ENCODE assay signal across 14 cellular contexts in genomic region chr2:172440795-172441194, GRCh38. TPM values are rescaled to one million over a fixed set of nuclear protein-coding genes. Genes with fewer than 3 reads are reported as not detected.
A peak's percentile ranks its signal among the peaks of the same experiment; 100 is the strongest.
DNase-seq lines count a peak whose midpoint lies in the region; ATAC-seq and TF ChIP-seq lines count a peak whose summit lies in the region.
"Had no signal": no experiment of that assay in that cellular context is flagged by ENCODE, and none has a peak within 500 bp of the region (broad histone marks: within the 10 kb centered on the region; RNA-seq: fewer than 3 reads in every experiment).

No MANE protein-coding gene starts in this region.

- peaks cover 45% of the 10 kb centered on the region for H3K4me1 Mint-ChIP-seq in CD8-positive, alpha-beta T cell (ENCODE audit: low read depth)
- peaks cover 45 to 53% of the 10 kb centered on the region in 2 experiments for H3K4me1 Mint-ChIP-seq in H9

- no peak for TF ChIP-seq EP300 in esophagus muscularis mucosa (IDR thresholded peaks at IDR 0.05)

- CTCF ChIA-PET in CD8-positive, alpha-beta T cell (lab: Charles Lee) = interaction anchor here (0.7 to 24.7 kb wide), 5 partner anchors 11 to 313 kb away, joined by 3 to 657 read pairs (median 7); partner anchors contain the start of gene ITGA6

- POLR2A ChIA-PET in CD8-positive, alpha-beta T cell (lab: Charles Lee) = interaction anchor here (1.0 to 8.8 kb wide), 6 partner anchors 8 to 21 kb away, joined by 3 to 66 read pairs (median 20); partner anchors contain the start of gene ITGA6

- H3K9ac ChIP-seq in H9 (ENCODE audit: extremely low read depth, insufficient read length, low read length) = no peak overlapping the region

- no peak overlapping the region for H4K5ac ChIP-seq in H9 (ENCODE audit: insufficient read length, low read depth, low read length)

- H2BK12ac ChIP-seq in H9 (ENCODE audit: insufficient read length, low read depth, low read length) = no peak overlapping the region

- peaks cover 19% of the 10 kb centered on the region for H3K36me3 Mint-ChIP-seq in CD8-positive, alpha-beta T cell
- peaks cover 13 to 18% (median 14%) of the 10 kb centered on the region in 3 experiments; a peak in 6 of 7 replicates for H3K36me3 Mint-ChIP-seq in H9 (ENCODE audit: insufficient read depth in 1 of 3, low read depth in 3 of 3)
- H3K36me3 Mint-ChIP-seq: natural killer cell had no signal

- H2AK5ac ChIP-seq in H9 (ENCODE audit: insufficient read length, low read length) = no peak overlapping the region

- H3K4me1 ChIP-seq in CD8-positive, alpha-beta T cell (ENCODE audit: insufficient read depth, low read length) = peaks cover 88% of the 10 kb centered on the region
- H3K4me1 ChIP-seq in H9 (ENCODE audit: insufficient read depth, low read length) (peaks cover 26% of the 10 kb centered on the region), esophagus muscularis mucosa (peaks cover 8 to 38% (median 17%) of the 10 kb centered on the region in 4 donors)

- H3K27ac Mint-ChIP-seq in CD8-positive, alpha-beta T cell = peak overlapping the region; percentile 43
- peak overlapping the region in 2 of 3 experiments; percentile 37 to 42; a peak in 1 of 7 replicates for H3K27ac Mint-ChIP-seq in H9
- H3K27ac Mint-ChIP-seq: natural killer cell; stimulated activated naive B cell treated with anti-CD40 and anti-IgM and Interleukin-4, amounts not matched to agents 10 μg/mL and 1 μg/mL and 100 μg/mL, for 72 hours had no signal

- no CpG with 5 or more reads among the region's 1 CpG for WGBS in H9 (ENCODE audit: extremely low coverage, insufficient read length, low lambda C conversion rate)
- WGBS in esophagus muscularis mucosa = 69% methylated on average over 1 of the region's 1 CpG

- H3K79me1 ChIP-seq in H9 (ENCODE audit: insufficient read depth, low read depth, low read length, poor library complexity, severe bottlenecking) = peaks cover 10% of the 10 kb centered on the region

- H3K56ac ChIP-seq in H9 (ENCODE audit: insufficient read length, low read depth, low read length) = no peak overlapping the region

- no peak overlapping the region for H3K27ac ChIP-seq in CD8-positive, alpha-beta T cell (ENCODE audit: low read depth, low read length)
- H3K27ac ChIP-seq in H9 (ENCODE audit: insufficient read length, low read depth, low read length) (no peak overlapping the region), esophagus muscularis mucosa (replicated peaks in 1 of 4) (no peak overlapping the region)

- no peak for DNase-seq in CD8-positive, alpha-beta T cell
- no peak for DNase-seq in H9
- DNase-seq in SW480 (ENCODE audit: low spot score) = peak; percentile 53
- peak; percentile 72 for DNase-seq in kidney epithelial cell (ENCODE audit: low read depth)
- no peak for DNase-seq in esophagus muscularis mucosa (ENCODE audit: extremely low spot score)
- DNase-seq in NCI-H345 (lab: John Stamatoyannopoulos, UW) = no peak
- no peak for DNase-seq in NCI-H1417 treated with DMSO at 0.1 percent for 48 hours (lab: John Stamatoyannopoulos, UW)
- DNase-seq in Right ventricle myocardium inferior (ENCODE audit: missing footprints) = no peak
- DNase-seq: activated effector memory CD4-positive, alpha-beta T cell treated with anti-CD3 and anti-CD28 coated beads, Interleukin-2, amount 50 U/mL, for 16 hours; DMS153; natural killer cell; NCI-H1092; NCI-H774; stimulated activated naive B cell treated with anti-CD40 and anti-IgM and Interleukin-4, amounts not matched to agents 10 μg/mL and 1 μg/mL and 100 μg/mL, for 72 hours had no signal

- H3K14ac ChIP-seq in H9 (ENCODE audit: insufficient read depth, low read length) = no peak overlapping the region

- no peak overlapping the region for H3K4me3 ChIP-seq in CD8-positive, alpha-beta T cell (ENCODE audit: low read depth, low read length)
- H3K4me3 ChIP-seq in kidney epithelial cell (ENCODE audit: low read depth, low read length) (no peak overlapping the region), esophagus muscularis mucosa (no peak overlapping the region)

- no peak overlapping the region for H2BK5ac ChIP-seq in H9 (ENCODE audit: insufficient read length, low read length)

- ATAC-seq in CD8-positive, alpha-beta T cell = no peak
- ATAC-seq in Right ventricle myocardium inferior = no peak
- ATAC-seq: natural killer cell; stimulated activated naive B cell treated with anti-CD40 and anti-IgM and Interleukin-4, amounts not matched to agents 10 μg/mL and 1 μg/mL and 100 μg/mL, for 72 hours had no signal

- no peaks in the 10 kb centered on the region for H3K9me3 ChIP-seq in CD8-positive, alpha-beta T cell (ENCODE audit: low read length)
- no peaks in the 10 kb centered on the region for H3K9me3 ChIP-seq in H9 (ENCODE audit: control insufficient read depth, low read depth, low read length)
- H3K9me3 ChIP-seq in esophagus muscularis mucosa = no peaks in the 10 kb centered on the region

- no peak overlapping the region for H4K8ac ChIP-seq in H9 (replicated peaks; ENCODE audit: insufficient read length, low read depth, low read length)

- H3K4me2 ChIP-seq in H9 (ENCODE audit: insufficient read depth, insufficient read length, low read length) = no peak overlapping the region

- peak overlapping the region; percentile 64 for H3K4me3 Mint-ChIP-seq in CD8-positive, alpha-beta T cell
- no peak overlapping the region; a peak in 1 of 5 replicates for H3K4me3 Mint-ChIP-seq in H9
- H3K4me3 Mint-ChIP-seq: stimulated activated naive B cell treated with anti-CD40 and anti-IgM and Interleukin-4, amounts not matched to agents 10 μg/mL and 1 μg/mL and 100 μg/mL, for 72 hours had no signal

- H3K27me3 Mint-ChIP-seq in CD8-positive, alpha-beta T cell (ENCODE audit: low read depth) = no peaks in the 10 kb centered on the region
- no peaks in the 10 kb centered on the region for H3K27me3 Mint-ChIP-seq in H9 (ENCODE audit: low read depth)

- H3K23me2 ChIP-seq in H9 (ENCODE audit: insufficient read length, low read depth, low read length, poor library complexity, severe bottlenecking) = no peaks in the 10 kb centered on the region

- H4K20me1 ChIP-seq in H9 (ENCODE audit: control insufficient read depth, insufficient read depth, insufficient read length) = no peaks in the 10 kb centered on the region

- H2BK20ac ChIP-seq in H9 (ENCODE audit: low read depth, low read length, poor library complexity, severe bottlenecking) = no peak overlapping the region

- H3K4ac ChIP-seq in H9 (ENCODE audit: low read depth, low read length) = no peak overlapping the region

- peaks cover 36% of the 10 kb centered on the region; the same call in 1 of the 2 replicates for H3K79me2 ChIP-seq in H9 (ENCODE audit: insufficient read depth, low read length)

- no peak overlapping the region for H2BK15ac ChIP-seq in H9 (ENCODE audit: low read depth, low read length)

- no peak for TF ChIP-seq POLR2A in esophagus muscularis mucosa (IDR thresholded peaks at IDR 0.05; ENCODE audit: low read depth)

- no peak for TF ChIP-seq CTCF in CD8-positive, alpha-beta T cell (IDR thresholded peaks at IDR 0.05)
- TF ChIP-seq CTCF in H9 (conservative IDR thresholded peaks at IDR 0.05) (no peak), kidney epithelial cell (IDR thresholded peaks at IDR 0.05; ENCODE audit: insufficient read depth, low read length, poor library complexity, severe bottlenecking) (no peak), esophagus muscularis mucosa (IDR thresholded peaks at IDR 0.05) (no peak)

- intact Hi-C loops in CD8-positive, alpha-beta T cell (cut with DNase I, micrococcal nuclease) = no loop called here
- intact Hi-C loops in esophagus muscularis mucosa (cut with DNase I) = no loop called here
- intact Hi-C loops in Right ventricle myocardium inferior (cut with DNase I) = no loop called here

- no peaks in the 10 kb centered on the region for H3K36me3 ChIP-seq in CD8-positive, alpha-beta T cell (ENCODE audit: insufficient read depth, low read length)
- H3K36me3 ChIP-seq in kidney epithelial cell (ENCODE audit: control insufficient read depth, insufficient read depth, low read length) = no peaks in the 10 kb centered on the region
- H3K36me3 ChIP-seq in esophagus muscularis mucosa = no peaks in the 10 kb centered on the region

- H3K27me3 ChIP-seq in CD8-positive, alpha-beta T cell (ENCODE audit: insufficient read depth, low read length) = no peaks in the 10 kb centered on the region
- H3K27me3 ChIP-seq in H9 (ENCODE audit: insufficient read depth, low read length) = no peaks in the 10 kb centered on the region
- H3K27me3 ChIP-seq in kidney epithelial cell (ENCODE audit: control insufficient read depth, insufficient read depth, low read length) = no peaks in the 10 kb centered on the region
- H3K27me3 ChIP-seq in esophagus muscularis mucosa = no peaks in the 10 kb centered on the region

- no peak overlapping the region for H2AFZ ChIP-seq in H9 (ENCODE audit: low read length)

- no peak overlapping the region for H3K18ac ChIP-seq in H9 (ENCODE audit: insufficient read length, low read depth, low read length)

- no peak overlapping the region for H3K23ac ChIP-seq in H9 (ENCODE audit: insufficient read length, low read depth, low read length)

- H3T11ph ChIP-seq in H9 (ENCODE audit: low read length) = no peak overlapping the region

- no peak overlapping the region for H2BK120ac ChIP-seq in H9 (ENCODE audit: low read depth, low read length, poor library complexity, severe bottlenecking)

- no peak overlapping the region for H4K91ac ChIP-seq in H9 (ENCODE audit: insufficient read length, low read depth, low read length)

- no peaks in the 10 kb centered on the region for H3K9me3 Mint-ChIP-seq in CD8-positive, alpha-beta T cell
- no peaks in the 10 kb centered on the region for H3K9me3 Mint-ChIP-seq in H9
- H3K9me3 Mint-ChIP-seq: natural killer cell; stimulated activated naive B cell treated with anti-CD40 and anti-IgM and Interleukin-4, amounts not matched to agents 10 μg/mL and 1 μg/mL and 100 μg/mL, for 72 hours had no signal

RNA-seq across cellular contexts. Expression of gene ITGA6, which starts 13.4 kb away (rescaled TPM):
- total RNA-seq in CD8-positive, alpha-beta T cell = 10 to 100 TPM; 50.5 to 52.1 TPM
- 78.3 and 78.9 TPM in 2 replicates for total RNA-seq in H9 (2021)
- 82.3 and 94.7 TPM in 2 replicates for total RNA-seq in kidney epithelial cell
- 10 to 100 TPM; 29.9 to 46.5 (median 36.6) TPM for total RNA-seq in esophagus muscularis mucosa
- 44.7 TPM for total RNA-seq in Right ventricle myocardium inferior

Comparison
In these comparisons a context has a peak if more than half of its experiments do, and no peak if none do; other contexts are left out.
1. DNase-seq: peak in SW480 (single experiment) and kidney epithelial cell (single experiment); none in CD8-positive, alpha-beta T cell (0 of 7), H9 (single experiment), esophagus muscularis mucosa (single experiment), NCI-H345 (single experiment), NCI-H1417 treated with DMSO at 0.1 percent for 48 hours (single experiment) and Right ventricle myocardium inferior (single experiment).